28 cellular contexts compared by ENCODE assay signal in the genomic region with DNA sequence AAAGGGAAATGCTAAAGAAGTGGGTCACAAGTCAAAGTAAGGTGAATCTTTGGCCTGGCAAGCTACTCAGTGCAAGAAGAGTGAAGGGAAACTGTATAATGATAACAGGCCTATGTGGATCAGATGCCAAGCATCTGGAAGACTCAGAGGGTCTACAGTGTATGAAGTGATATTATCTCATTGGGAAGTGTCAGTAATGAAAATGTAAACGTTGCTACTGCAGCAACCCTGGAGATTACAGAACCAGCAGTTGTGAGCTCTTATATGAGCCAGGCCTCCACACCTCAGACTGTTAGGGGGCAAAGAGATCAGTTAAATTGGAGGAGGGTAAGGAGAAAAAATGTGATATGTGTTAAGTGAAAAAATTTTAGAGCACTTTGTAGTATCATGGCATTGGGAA.
"Had no signal": no experiment of that assay in that cellular context is flagged by ENCODE, and none has a peak within 500 bp of the region (broad histone marks: within the 10 kb centered on the region; RNA-seq: fewer than 3 reads in every experiment).

No MANE protein-coding gene starts in this region.

- H3K4me1 ChIP-seq: gastroesophageal sphincter, heart right ventricle had no signal

- H3K4me3 ChIP-seq: esophagus squamous epithelium, gastroesophageal sphincter, heart right ventricle had no signal

- H3K4me3 Mint-ChIP-seq: activated B cell treated with CpG ODN at 0.5 μM for 24 hours; activated CD8-positive, alpha-beta T cell treated with anti-CD3 and anti-CD28 coated beads for 36 hours; activated naive CD8-positive, alpha-beta T cell; activated T-cell treated with anti-CD3 and anti-CD28 coated beads, Interleukin-2, amount 50 U/mL, for 4 hours; activated T-helper 17 cell treated with anti-CD3 and anti-CD28 coated beads, Interleukin-2, amount 50 U/mL, for 72 hours; effector memory CD8-positive, alpha-beta T cell had no signal

- H3K27ac ChIP-seq: brain microvascular endothelial cell, epithelial cell of prostate, esophagus squamous epithelium, gastroesophageal sphincter, heart right ventricle, WERI-Rb-1 had no signal

- H3K9me3 Mint-ChIP-seq: activated T-cell treated with anti-CD3 and anti-CD28 coated beads, Interleukin-2, amount 50 U/mL, for 4 hours; activated T-helper 17 cell treated with anti-CD3 and anti-CD28 coated beads, Interleukin-2, amount 50 U/mL, for 72 hours had no signal

- H3K36me3 Mint-ChIP-seq: activated naive CD8-positive, alpha-beta T cell had no signal

- H3K9me3 ChIP-seq: esophagus squamous epithelium, gastroesophageal sphincter had no signal

- H3K36me3 ChIP-seq: brain microvascular endothelial cell, esophagus squamous epithelium, gastroesophageal sphincter, heart right ventricle, WERI-Rb-1 had no signal

- H3K27ac Mint-ChIP-seq: activated B cell treated with CpG ODN at 0.5 μM for 24 hours; activated CD8-positive, alpha-beta T cell treated with anti-CD3 and anti-CD28 coated beads for 36 hours; activated naive CD8-positive, alpha-beta T cell; activated T-helper 17 cell treated with anti-CD3 and anti-CD28 coated beads, Interleukin-2, amount 50 U/mL, for 72 hours; effector memory CD8-positive, alpha-beta T cell had no signal

- DNase-seq: activated B cell treated with CpG ODN at 0.5 μM for 24 hours; activated CD4-positive, alpha-beta T cell treated with anti-CD3 and anti-CD28 coated beads for 48 hours; activated CD4-positive, alpha-beta T cell treated with anti-CD3 and anti-CD28 coated beads, Interleukin-2, amount 50 U/mL, for 1 hour; activated CD4-positive, alpha-beta T cell treated with anti-CD3 and anti-CD28 coated beads, Interleukin-2, amount 50 U/mL, for 48 hours; activated CD8-positive, alpha-beta memory T cell treated with anti-CD3 and anti-CD28 coated beads for 24 hours; activated CD8-positive, alpha-beta T cell treated with anti-CD3 and anti-CD28 coated beads for 36 hours; activated effector memory CD4-positive, alpha-beta T cell treated with Interleukin-2 at 50 U/mL for 16 hours; activated gamma-delta T cell treated with Interleukin-2 at 50 U/mL for 16 hours; activated naive CD4-positive, alpha-beta T cell treated with anti-CD3 and anti-CD28 coated beads, Interleukin-2, amount 50 U/mL, for 16 hours; activated naive CD4-positive, alpha-beta T cell treated with Interleukin-2 at 50 U/mL for 16 hours; activated T-cell treated with anti-CD3 and anti-CD28 coated beads, Interleukin-2, amount 50 U/mL, for 4 hours; amniotic stem cell; anterior cingulate cortex; caudate nucleus; cortex of kidney; effector CD4-positive, alpha-beta T cell; effector memory CD8-positive, alpha-beta T cell; esophagus squamous epithelium; foreskin melanocyte; heart right ventricle; T-helper 2 cell; WERI-Rb-1 had no signal

- ATAC-seq: activated CD4-positive, CD25-positive, alpha-beta regulatory T cell treated with anti-CD3 and anti-CD28 coated beads, Interleukin-2, amount 50 U/mL, for 24 hours; activated CD8-positive, alpha-beta T cell treated with anti-CD3 and anti-CD28 coated beads for 36 hours; activated T-cell treated with anti-CD3 and anti-CD28 coated beads, Interleukin-2, amount 50 U/mL, for 4 hours; activated T-helper 17 cell treated with anti-CD3 and anti-CD28 coated beads, Interleukin-2, amount 50 U/mL, for 72 hours; effector memory CD8-positive, alpha-beta T cell; gastroesophageal sphincter; heart right ventricle had no signal

- H3K27me3 ChIP-seq: brain microvascular endothelial cell, esophagus squamous epithelium, gastroesophageal sphincter, heart right ventricle had no signal

- H3K4me1 Mint-ChIP-seq: activated B cell treated with CpG ODN at 0.5 μM for 24 hours; activated T-helper 17 cell treated with anti-CD3 and anti-CD28 coated beads, Interleukin-2, amount 50 U/mL, for 72 hours had no signal
